Comparison of ENCODE assay signal across 1 cellular context in the genomic region with DNA sequence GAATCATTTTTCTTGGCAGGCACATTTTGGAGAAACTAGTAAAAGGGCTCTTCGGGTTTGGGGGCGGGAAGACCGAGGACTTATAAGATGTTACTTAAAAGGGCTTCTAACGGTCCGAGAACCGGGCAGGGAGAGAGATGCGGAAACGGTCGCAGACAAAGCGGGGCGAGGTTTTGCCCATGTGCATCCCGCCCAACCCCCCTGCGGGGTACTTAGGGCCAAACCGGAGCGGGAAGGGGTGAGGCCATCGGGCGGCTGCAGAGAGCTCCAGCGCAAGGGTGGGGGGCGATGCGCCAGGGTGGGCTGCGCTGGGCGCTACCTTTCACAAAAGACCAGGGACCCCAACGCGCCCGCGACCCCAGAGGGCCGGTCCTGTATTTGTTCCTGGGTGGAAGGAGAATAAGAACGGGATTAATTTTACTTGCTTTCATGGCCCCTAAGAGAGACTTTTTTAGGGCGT.
TF ChIP-seq lines count a peak whose summit lies in the region.

No MANE protein-coding gene starts in this region.

TF ChIP-seq in HepG2, 621 proteins besides CTCF, POLR2A, EP300 and RAD21 (continued from another document and continues in another):
- TF ChIP-seq, protein P1, sequence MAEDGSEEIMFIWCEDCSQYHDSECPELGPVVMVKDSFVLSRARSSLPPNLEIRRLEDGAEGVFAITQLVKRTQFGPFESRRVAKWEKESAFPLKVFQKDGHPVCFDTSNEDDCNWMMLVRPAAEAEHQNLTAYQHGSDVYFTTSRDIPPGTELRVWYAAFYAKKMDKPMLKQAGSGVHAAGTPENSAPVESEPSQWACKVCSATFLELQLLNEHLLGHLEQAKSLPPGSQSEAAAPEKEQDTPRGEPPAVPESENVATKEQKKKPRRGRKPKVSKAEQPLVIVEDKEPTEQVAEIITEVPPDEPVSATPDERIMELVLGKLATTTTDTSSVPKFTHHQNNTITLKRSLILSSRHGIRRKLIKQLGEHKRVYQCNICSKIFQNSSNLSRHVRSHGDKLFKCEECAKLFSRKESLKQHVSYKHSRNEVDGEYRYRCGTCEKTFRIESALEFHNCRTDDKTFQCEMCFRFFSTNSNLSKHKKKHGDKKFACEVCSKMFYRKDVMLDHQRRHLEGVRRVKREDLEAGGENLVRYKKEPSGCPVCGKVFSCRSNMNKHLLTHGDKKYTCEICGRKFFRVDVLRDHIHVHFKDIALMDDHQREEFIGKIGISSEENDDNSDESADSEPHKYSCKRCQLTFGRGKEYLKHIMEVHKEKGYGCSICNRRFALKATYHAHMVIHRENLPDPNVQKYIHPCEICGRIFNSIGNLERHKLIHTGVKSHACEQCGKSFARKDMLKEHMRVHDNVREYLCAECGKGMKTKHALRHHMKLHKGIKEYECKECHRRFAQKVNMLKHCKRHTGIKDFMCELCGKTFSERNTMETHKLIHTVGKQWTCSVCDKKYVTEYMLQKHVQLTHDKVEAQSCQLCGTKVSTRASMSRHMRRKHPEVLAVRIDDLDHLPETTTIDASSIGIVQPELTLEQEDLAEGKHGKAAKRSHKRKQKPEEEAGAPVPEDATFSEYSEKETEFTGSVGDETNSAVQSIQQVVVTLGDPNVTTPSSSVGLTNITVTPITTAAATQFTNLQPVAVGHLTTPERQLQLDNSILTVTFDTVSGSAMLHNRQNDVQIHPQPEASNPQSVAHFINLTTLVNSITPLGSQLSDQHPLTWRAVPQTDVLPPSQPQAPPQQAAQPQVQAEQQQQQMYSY (CRISPR knock-in tag; IDR thresholded peaks at IDR 0.05), result no peak
- TF ChIP-seq ZNF451 (CRISPR knock-in tag; IDR thresholded peaks at IDR 0.05), result no peak
- TF ChIP-seq ZNF556 (CRISPR knock-in tag; IDR thresholded peaks at IDR 0.05; ENCODE audit: borderline replicate concordance), result no peak
- TF ChIP-seq MEIS1 (CRISPR knock-in tag; IDR thresholded peaks at IDR 0.05; ENCODE audit: borderline replicate concordance), result peak; percentile 53; the same call in 1 of the 2 replicates
- TF ChIP-seq SMARCC2 (IDR thresholded peaks at IDR 0.05), result no peak
- TF ChIP-seq ZSCAN22 (CRISPR knock-in tag; IDR thresholded peaks at IDR 0.05), result no peak
- no peak for TF ChIP-seq JUND (CRISPR knock-in tag; IDR thresholded peaks at IDR 0.05)
- TF ChIP-seq, protein P2, sequence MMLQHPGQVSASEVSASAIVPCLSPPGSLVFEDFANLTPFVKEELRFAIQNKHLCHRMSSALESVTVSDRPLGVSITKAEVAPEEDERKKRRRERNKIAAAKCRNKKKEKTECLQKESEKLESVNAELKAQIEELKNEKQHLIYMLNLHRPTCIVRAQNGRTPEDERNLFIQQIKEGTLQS (CRISPR knock-in tag; IDR thresholded peaks at IDR 0.05), result no peak
- TF ChIP-seq, protein P3, sequence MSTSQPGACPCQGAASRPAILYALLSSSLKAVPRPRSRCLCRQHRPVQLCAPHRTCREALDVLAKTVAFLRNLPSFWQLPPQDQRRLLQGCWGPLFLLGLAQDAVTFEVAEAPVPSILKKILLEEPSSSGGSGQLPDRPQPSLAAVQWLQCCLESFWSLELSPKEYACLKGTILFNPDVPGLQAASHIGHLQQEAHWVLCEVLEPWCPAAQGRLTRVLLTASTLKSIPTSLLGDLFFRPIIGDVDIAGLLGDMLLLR (CRISPR knock-in tag; IDR thresholded peaks at IDR 0.05), result no peak
- no peak for TF ChIP-seq ZNF326 (CRISPR knock-in tag; IDR thresholded peaks at IDR 0.05; ENCODE audit: borderline replicate concordance)
- TF ChIP-seq, protein P4, sequence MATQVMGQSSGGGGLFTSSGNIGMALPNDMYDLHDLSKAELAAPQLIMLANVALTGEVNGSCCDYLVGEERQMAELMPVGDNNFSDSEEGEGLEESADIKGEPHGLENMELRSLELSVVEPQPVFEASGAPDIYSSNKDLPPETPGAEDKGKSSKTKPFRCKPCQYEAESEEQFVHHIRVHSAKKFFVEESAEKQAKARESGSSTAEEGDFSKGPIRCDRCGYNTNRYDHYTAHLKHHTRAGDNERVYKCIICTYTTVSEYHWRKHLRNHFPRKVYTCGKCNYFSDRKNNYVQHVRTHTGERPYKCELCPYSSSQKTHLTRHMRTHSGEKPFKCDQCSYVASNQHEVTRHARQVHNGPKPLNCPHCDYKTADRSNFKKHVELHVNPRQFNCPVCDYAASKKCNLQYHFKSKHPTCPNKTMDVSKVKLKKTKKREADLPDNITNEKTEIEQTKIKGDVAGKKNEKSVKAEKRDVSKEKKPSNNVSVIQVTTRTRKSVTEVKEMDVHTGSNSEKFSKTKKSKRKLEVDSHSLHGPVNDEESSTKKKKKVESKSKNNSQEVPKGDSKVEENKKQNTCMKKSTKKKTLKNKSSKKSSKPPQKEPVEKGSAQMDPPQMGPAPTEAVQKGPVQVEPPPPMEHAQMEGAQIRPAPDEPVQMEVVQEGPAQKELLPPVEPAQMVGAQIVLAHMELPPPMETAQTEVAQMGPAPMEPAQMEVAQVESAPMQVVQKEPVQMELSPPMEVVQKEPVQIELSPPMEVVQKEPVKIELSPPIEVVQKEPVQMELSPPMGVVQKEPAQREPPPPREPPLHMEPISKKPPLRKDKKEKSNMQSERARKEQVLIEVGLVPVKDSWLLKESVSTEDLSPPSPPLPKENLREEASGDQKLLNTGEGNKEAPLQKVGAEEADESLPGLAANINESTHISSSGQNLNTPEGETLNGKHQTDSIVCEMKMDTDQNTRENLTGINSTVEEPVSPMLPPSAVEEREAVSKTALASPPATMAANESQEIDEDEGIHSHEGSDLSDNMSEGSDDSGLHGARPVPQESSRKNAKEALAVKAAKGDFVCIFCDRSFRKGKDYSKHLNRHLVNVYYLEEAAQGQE (IDR thresholded peaks at IDR 0.05; ENCODE audit: borderline replicate concordance in 1 of 2, low read depth in 1 of 2, low read length in 2 of 2), result no peak
- no peak for TF ChIP-seq IKZF1 (IDR thresholded peaks at IDR 0.05)
- no peak for TF ChIP-seq ZKSCAN5 (CRISPR knock-in tag; IDR thresholded peaks at IDR 0.05)
- no peak for TF ChIP-seq ZNF619 (CRISPR knock-in tag; IDR thresholded peaks at IDR 0.05)
- TF ChIP-seq, protein P5, sequence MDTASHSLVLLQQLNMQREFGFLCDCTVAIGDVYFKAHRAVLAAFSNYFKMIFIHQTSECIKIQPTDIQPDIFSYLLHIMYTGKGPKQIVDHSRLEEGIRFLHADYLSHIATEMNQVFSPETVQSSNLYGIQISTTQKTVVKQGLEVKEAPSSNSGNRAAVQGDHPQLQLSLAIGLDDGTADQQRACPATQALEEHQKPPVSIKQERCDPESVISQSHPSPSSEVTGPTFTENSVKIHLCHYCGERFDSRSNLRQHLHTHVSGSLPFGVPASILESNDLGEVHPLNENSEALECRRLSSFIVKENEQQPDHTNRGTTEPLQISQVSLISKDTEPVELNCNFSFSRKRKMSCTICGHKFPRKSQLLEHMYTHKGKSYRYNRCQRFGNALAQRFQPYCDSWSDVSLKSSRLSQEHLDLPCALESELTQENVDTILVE (CRISPR knock-in tag; IDR thresholded peaks at IDR 0.05), result no peak
- no peak for TF ChIP-seq ZKSCAN1 (IDR thresholded peaks at IDR 0.05; ENCODE audit: low read length)
- TF ChIP-seq, protein P6, sequence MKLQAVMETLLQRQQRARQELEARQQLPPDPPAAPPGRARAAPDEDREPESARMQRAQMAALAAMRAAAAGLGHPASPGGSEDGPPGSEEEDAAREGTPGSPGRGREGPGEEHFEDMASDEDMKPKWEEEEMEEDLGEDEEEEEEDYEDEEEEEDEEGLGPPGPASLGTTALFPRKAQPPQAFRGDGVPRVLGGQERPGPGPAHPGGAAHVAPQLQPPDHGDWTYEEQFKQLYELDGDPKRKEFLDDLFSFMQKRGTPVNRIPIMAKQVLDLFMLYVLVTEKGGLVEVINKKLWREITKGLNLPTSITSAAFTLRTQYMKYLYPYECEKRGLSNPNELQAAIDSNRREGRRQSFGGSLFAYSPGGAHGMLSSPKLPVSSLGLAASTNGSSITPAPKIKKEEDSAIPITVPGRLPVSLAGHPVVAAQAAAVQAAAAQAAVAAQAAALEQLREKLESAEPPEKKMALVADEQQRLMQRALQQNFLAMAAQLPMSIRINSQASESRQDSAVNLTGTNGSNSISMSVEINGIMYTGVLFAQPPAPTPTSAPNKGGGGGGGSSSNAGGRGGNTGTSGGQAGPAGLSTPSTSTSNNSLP (IDR thresholded peaks at IDR 0.05; ENCODE audit: low read depth, low read length), result no peak
- TF ChIP-seq PAX8 (CRISPR knock-in tag; IDR thresholded peaks at IDR 0.05; ENCODE audit: borderline replicate concordance), result no peak
- TF ChIP-seq NFRKB (IDR thresholded peaks at IDR 0.05), result no peak
- no peak for TF ChIP-seq XBP1 (CRISPR knock-in tag; IDR thresholded peaks at IDR 0.05)
- TF ChIP-seq ZNF577 (CRISPR knock-in tag; IDR thresholded peaks at IDR 0.05; ENCODE audit: borderline replicate concordance, low read depth), result no peak
- TF ChIP-seq SP5 (CRISPR knock-in tag; IDR thresholded peaks at IDR 0.05; ENCODE audit: borderline replicate concordance, low read depth), result no peak
- TF ChIP-seq, protein P7, sequence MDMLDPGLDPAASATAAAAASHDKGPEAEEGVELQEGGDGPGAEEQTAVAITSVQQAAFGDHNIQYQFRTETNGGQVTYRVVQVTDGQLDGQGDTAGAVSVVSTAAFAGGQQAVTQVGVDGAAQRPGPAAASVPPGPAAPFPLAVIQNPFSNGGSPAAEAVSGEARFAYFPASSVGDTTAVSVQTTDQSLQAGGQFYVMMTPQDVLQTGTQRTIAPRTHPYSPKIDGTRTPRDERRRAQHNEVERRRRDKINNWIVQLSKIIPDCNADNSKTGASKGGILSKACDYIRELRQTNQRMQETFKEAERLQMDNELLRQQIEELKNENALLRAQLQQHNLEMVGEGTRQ (IDR thresholded peaks at IDR 0.05; ENCODE audit: low read depth, low read length), result no peak
- TF ChIP-seq, protein P7 (CRISPR knock-in tag; IDR thresholded peaks at IDR 0.05; ENCODE audit: borderline replicate concordance), result no peak
- no peak for TF ChIP-seq ZNF496 (CRISPR knock-in tag; IDR thresholded peaks at IDR 0.05; ENCODE audit: insufficient replicate concordance)
- TF ChIP-seq RXRB (CRISPR knock-in tag; IDR thresholded peaks at IDR 0.05; ENCODE audit: borderline replicate concordance), result no peak
- no peak for TF ChIP-seq ZFP37 (CRISPR knock-in tag; IDR thresholded peaks at IDR 0.05; ENCODE audit: borderline replicate concordance)
- TF ChIP-seq TOE1 (CRISPR knock-in tag; IDR thresholded peaks at IDR 0.05), result no peak
- TF ChIP-seq, protein P8, sequence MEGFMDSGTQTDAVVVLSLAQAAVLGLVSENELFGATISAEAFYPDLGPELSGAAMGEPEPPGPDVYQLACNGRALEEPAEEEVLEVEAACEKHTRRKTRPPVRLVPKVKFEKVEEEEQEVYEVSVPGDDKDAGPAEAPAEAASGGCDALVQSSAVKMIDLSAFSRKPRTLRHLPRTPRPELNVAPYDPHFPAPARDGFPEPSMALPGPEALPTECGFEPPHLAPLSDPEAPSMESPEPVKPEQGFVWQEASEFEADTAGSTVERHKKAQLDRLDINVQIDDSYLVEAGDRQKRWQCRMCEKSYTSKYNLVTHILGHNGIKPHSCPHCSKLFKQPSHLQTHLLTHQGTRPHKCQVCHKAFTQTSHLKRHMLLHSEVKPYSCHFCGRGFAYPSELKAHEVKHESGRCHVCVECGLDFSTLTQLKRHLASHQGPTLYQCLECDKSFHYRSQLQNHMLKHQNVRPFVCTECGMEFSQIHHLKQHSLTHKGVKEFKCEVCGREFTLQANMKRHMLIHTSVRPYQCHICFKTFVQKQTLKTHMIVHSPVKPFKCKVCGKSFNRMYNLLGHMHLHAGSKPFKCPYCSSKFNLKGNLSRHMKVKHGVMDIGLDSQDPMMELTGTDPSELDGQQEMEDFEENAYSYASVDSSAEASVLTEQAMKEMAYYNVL (CRISPR knock-in tag; IDR thresholded peaks at IDR 0.05; ENCODE audit: borderline replicate concordance), result no peak
- no peak for TF ChIP-seq PLRG1 (conservative IDR thresholded peaks at IDR 0.05)
- TF ChIP-seq ZKSCAN8 (CRISPR knock-in tag; IDR thresholded peaks at IDR 0.05; ENCODE audit: borderline replicate concordance), result no peak
- no peak for TF ChIP-seq ZBTB8A (CRISPR knock-in tag; IDR thresholded peaks at IDR 0.05; ENCODE audit: borderline replicate concordance, low read depth)
- TF ChIP-seq ISL2 (CRISPR knock-in tag; IDR thresholded peaks at IDR 0.05), result no peak
- TF ChIP-seq, protein P9, sequence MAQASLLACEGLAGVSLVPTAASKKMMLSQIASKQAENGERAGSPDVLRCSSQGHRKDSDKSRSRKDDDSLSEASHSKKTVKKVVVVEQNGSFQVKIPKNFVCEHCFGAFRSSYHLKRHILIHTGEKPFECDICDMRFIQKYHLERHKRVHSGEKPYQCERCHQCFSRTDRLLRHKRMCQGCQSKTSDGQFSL (CRISPR knock-in tag; IDR thresholded peaks at IDR 0.05), result no peak
- 0 out of 2 replicates have a peak, but pooled peaks have one; percentile 31 for TF ChIP-seq GPN1 (CRISPR knock-in tag; IDR thresholded peaks at IDR 0.05; ENCODE audit: borderline replicate concordance)
- TF ChIP-seq, protein P10, sequence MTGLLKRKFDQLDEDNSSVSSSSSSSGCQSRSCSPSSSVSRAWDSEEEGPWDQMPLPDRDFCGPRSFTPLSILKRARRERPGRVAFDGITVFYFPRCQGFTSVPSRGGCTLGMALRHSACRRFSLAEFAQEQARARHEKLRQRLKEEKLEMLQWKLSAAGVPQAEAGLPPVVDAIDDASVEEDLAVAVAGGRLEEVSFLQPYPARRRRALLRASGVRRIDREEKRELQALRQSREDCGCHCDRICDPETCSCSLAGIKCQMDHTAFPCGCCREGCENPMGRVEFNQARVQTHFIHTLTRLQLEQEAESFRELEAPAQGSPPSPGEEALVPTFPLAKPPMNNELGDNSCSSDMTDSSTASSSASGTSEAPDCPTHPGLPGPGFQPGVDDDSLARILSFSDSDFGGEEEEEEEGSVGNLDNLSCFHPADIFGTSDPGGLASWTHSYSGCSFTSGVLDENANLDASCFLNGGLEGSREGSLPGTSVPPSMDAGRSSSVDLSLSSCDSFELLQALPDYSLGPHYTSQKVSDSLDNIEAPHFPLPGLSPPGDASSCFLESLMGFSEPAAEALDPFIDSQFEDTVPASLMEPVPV (CRISPR knock-in tag; IDR thresholded peaks at IDR 0.05), result no peak
- TF ChIP-seq SOX6 (IDR thresholded peaks at IDR 0.05), result no peak
- no peak for TF ChIP-seq SOX6 (CRISPR knock-in tag; IDR thresholded peaks at IDR 0.05)
- TF ChIP-seq, protein P11, sequence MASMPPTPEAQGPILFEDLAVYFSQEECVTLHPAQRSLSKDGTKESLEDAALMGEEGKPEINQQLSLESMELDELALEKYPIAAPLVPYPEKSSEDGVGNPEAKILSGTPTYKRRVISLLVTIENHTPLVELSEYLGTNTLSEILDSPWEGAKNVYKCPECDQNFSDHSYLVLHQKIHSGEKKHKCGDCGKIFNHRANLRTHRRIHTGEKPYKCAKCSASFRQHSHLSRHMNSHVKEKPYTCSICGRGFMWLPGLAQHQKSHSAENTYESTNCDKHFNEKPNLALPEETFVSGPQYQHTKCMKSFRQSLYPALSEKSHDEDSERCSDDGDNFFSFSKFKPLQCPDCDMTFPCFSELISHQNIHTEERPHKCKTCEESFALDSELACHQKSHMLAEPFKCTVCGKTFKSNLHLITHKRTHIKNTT (CRISPR knock-in tag; IDR thresholded peaks at IDR 0.05), result no peak
- TF ChIP-seq RAD51 (IDR thresholded peaks at IDR 0.05; ENCODE audit: borderline replicate concordance), result no peak
- no peak for TF ChIP-seq HNRNPK (IDR thresholded peaks at IDR 0.05; ENCODE audit: low read depth, low read length, poor library complexity, severe bottlenecking)
